8 cellular contexts compared by ENCODE assay signal in the genomic region with DNA sequence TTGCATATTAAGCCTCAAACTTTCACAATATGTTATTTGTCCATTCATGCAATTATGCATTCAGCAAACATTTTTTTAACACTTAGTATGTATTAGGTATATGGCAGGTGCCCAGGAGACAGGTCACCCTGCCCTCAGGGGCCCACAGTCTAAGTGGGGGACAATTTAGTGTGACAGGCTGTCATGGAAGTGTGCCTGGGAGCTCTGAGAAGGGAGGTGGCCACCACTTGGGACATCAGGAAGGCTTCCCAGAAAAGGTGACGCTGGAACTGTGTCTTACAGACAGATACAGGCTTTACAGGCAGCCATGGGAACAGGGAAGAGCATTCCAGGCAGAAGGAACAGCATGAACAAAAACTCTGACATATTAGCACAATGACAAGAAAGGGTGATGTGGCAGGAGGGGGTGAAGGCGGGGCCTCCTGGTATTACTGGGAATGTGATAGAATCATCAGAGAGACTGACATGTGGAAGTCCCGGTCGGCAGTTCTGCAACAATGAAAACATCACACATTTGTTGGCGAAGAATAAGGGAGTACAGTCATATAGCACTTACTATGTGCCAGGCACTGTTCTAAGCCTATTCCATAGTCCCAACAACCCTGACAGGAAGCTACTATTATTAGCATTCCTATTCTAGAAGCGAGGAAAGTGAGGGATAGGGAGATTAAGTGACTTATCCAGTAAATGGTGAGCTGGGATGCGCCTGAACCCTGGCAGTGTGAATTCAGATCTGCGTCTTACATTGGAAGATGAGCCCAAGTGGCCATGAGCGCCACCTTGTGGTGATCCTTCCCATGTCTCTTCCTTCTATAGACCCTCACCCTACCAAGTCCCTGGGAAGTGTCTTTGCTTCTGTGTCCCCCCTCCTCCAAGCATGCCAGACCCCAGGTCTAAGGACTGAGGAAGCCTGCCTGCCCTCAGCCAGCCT. TPM values are rescaled to one million over a fixed set of nuclear protein-coding genes. Genes with fewer than 3 reads are reported as not detected.
DNase-seq lines count a peak whose midpoint lies in the region; ATAC-seq and TF ChIP-seq lines count a peak whose summit lies in the region.

No MANE protein-coding gene starts in this region.

- peak overlapping the region; percentile 37 for H3K4me3 Mint-ChIP-seq in activated naive CD4-positive, alpha-beta T cell treated with anti-CD3 and anti-CD28 coated beads, Interleukin-2, amount 50 U/mL, for 24 hours

- H3K4me1 Mint-ChIP-seq in activated naive CD4-positive, alpha-beta T cell treated with anti-CD3 and anti-CD28 coated beads, Interleukin-2, amount 50 U/mL, for 24 hours: peaks cover 73% of the 10 kb centered on the region

- H3K4me3 ChIP-seq in cardiac muscle cell (no peak overlapping the region), prostate gland (no peak overlapping the region)

- ATAC-seq in SK-N-SH treated with all-trans-retinoic acid at 6 μM for 48 hours (peak; percentile 83), HG03135 (IDR thresholded peaks at IDR 0.05; ENCODE audit: unreplicated experiment) (no peak), GM18511 (IDR thresholded peaks at IDR 0.05; ENCODE audit: unreplicated experiment) (no peak)

- H3K36me3 Mint-ChIP-seq in activated naive CD4-positive, alpha-beta T cell treated with anti-CD3 and anti-CD28 coated beads, Interleukin-2, amount 50 U/mL, for 24 hours: peaks cover 21% of the 10 kb centered on the region

- H3K9me3 Mint-ChIP-seq in activated naive CD4-positive, alpha-beta T cell treated with anti-CD3 and anti-CD28 coated beads, Interleukin-2, amount 50 U/mL, for 24 hours: no peaks in the 10 kb centered on the region

- DNase-seq in DMS53 (lab: John Stamatoyannopoulos, UW): peak; percentile 84
- DNase-seq in cardiac muscle cell (ENCODE audit: low read depth in 1 of 2, low spot score in 1 of 2): peak; percentile 84 to 87
- peak; percentile 55 for DNase-seq in prostate gland (ENCODE audit: low spot score)

- TF ChIP-seq POLR2A in prostate gland (IDR thresholded peaks at IDR 0.05): no peak

- H3K27me3 Mint-ChIP-seq in activated naive CD4-positive, alpha-beta T cell treated with anti-CD3 and anti-CD28 coated beads, Interleukin-2, amount 50 U/mL, for 24 hours: no peaks in the 10 kb centered on the region

- intact Hi-C loops in prostate gland (cut with DNase I): no loop called here

- peak overlapping the region; percentile 48 for H3K27ac Mint-ChIP-seq in activated naive CD4-positive, alpha-beta T cell treated with anti-CD3 and anti-CD28 coated beads, Interleukin-2, amount 50 U/mL, for 24 hours

- H3K27me3 ChIP-seq in cardiac muscle cell (peaks cover 31% of the 10 kb centered on the region), prostate gland (replicated peaks; ENCODE audit: insufficient read depth) (no peaks in the 10 kb centered on the region)

- peak overlapping the region; percentile 36 for H3K27ac ChIP-seq in KOPT-K1 (ENCODE audit: low read depth, low read length, poor library complexity, severe bottlenecking)
- no peak overlapping the region for H3K27ac ChIP-seq in cardiac muscle cell
- H3K27ac ChIP-seq in prostate gland: no peak overlapping the region

- H3K9me3 ChIP-seq in KOPT-K1 (ENCODE audit: insufficient read depth, low read length, poor library complexity, severe bottlenecking) (no peaks in the 10 kb centered on the region), cardiac muscle cell (ENCODE audit: low read depth) (no peaks in the 10 kb centered on the region), prostate gland (no peaks in the 10 kb centered on the region)

- TF ChIP-seq CTCF in cardiac muscle cell (IDR thresholded peaks at IDR 0.05; ENCODE audit: low read depth, low read length) (peak; percentile 90), prostate gland (IDR thresholded peaks at IDR 0.05) (peak in 3 of 4 experiments; percentile 69 to 81 (median 74))

- peaks cover 88% of the 10 kb centered on the region for H3K36me3 ChIP-seq in KOPT-K1 (ENCODE audit: insufficient read depth, low read length)
- no peaks in the 10 kb centered on the region for H3K36me3 ChIP-seq in cardiac muscle cell
- H3K36me3 ChIP-seq in prostate gland: no peaks in the 10 kb centered on the region

- no peaks in the 10 kb centered on the region for H3K4me1 ChIP-seq in cardiac muscle cell (ENCODE audit: low read depth)
- no peaks in the 10 kb centered on the region for H3K4me1 ChIP-seq in prostate gland (replicated peaks)

- WGBS in prostate gland: 38% methylated on average over 9 of the region's 9 CpGs

TF ChIP-seq in SK-N-SH treated with all-trans-retinoic acid at 6 μM for 48 hours, 23 proteins besides CTCF, POLR2A, EP300 and RAD21:
- TF ChIP-seq CSDC2 (CRISPR knock-in tag; IDR thresholded peaks at IDR 0.05) (no peak), PPARA (CRISPR knock-in tag; IDR thresholded peaks at IDR 0.05; ENCODE audit: borderline replicate concordance) (no peak), ZNF565 (CRISPR knock-in tag; conservative IDR thresholded peaks at IDR 0.05; ENCODE audit: low read depth) (no peak), BACH2 (CRISPR knock-in tag; IDR thresholded peaks at IDR 0.05; ENCODE audit: borderline replicate concordance) (no peak), TOX (CRISPR knock-in tag; IDR thresholded peaks at IDR 0.05; ENCODE audit: borderline replicate concordance) (no peak), ZC3H10 (CRISPR knock-in tag; IDR thresholded peaks at IDR 0.05) (no peak), ARNTL (CRISPR knock-in tag; IDR thresholded peaks at IDR 0.05; ENCODE audit: borderline replicate concordance, low read depth) (no peak), ZNF70 (CRISPR knock-in tag; IDR thresholded peaks at IDR 0.05) (no peak), SNAI2 (CRISPR knock-in tag; IDR thresholded peaks at IDR 0.05) (no peak), ZFP3 (CRISPR knock-in tag; IDR thresholded peaks at IDR 0.05) (no peak), OSR1 (CRISPR knock-in tag; IDR thresholded peaks at IDR 0.05) (no peak), TCF4 (CRISPR knock-in tag; IDR thresholded peaks at IDR 0.05; ENCODE audit: borderline replicate concordance) (no peak), ISL1 (CRISPR knock-in tag; IDR thresholded peaks at IDR 0.05) (no peak)
- TF ChIP-seq, protein P1, sequence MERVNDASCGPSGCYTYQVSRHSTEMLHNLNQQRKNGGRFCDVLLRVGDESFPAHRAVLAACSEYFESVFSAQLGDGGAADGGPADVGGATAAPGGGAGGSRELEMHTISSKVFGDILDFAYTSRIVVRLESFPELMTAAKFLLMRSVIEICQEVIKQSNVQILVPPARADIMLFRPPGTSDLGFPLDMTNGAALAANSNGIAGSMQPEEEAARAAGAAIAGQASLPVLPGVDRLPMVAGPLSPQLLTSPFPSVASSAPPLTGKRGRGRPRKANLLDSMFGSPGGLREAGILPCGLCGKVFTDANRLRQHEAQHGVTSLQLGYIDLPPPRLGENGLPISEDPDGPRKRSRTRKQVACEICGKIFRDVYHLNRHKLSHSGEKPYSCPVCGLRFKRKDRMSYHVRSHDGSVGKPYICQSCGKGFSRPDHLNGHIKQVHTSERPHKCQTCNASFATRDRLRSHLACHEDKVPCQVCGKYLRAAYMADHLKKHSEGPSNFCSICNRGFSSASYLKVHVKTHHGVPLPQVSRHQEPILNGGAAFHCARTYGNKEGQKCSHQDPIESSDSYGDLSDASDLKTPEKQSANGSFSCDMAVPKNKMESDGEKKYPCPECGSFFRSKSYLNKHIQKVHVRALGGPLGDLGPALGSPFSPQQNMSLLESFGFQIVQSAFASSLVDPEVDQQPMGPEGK (CRISPR knock-in tag; IDR thresholded peaks at IDR 0.05; ENCODE audit: borderline replicate concordance): no peak
- TF ChIP-seq, protein P2, sequence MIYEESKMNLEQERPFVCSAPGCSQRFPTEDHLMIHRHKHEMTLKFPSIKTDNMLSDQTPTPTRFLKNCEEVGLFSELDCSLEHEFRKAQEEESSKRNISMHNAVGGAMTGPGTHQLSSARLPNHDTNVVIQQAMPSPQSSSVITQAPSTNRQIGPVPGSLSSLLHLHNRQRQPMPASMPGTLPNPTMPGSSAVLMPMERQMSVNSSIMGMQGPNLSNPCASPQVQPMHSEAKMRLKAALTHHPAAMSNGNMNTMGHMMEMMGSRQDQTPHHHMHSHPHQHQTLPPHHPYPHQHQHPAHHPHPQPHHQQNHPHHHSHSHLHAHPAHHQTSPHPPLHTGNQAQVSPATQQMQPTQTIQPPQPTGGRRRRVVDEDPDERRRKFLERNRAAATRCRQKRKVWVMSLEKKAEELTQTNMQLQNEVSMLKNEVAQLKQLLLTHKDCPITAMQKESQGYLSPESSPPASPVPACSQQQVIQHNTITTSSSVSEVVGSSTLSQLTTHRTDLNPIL (CRISPR knock-in tag; IDR thresholded peaks at IDR 0.05; ENCODE audit: low read depth): no peak
- TF ChIP-seq, protein P3, sequence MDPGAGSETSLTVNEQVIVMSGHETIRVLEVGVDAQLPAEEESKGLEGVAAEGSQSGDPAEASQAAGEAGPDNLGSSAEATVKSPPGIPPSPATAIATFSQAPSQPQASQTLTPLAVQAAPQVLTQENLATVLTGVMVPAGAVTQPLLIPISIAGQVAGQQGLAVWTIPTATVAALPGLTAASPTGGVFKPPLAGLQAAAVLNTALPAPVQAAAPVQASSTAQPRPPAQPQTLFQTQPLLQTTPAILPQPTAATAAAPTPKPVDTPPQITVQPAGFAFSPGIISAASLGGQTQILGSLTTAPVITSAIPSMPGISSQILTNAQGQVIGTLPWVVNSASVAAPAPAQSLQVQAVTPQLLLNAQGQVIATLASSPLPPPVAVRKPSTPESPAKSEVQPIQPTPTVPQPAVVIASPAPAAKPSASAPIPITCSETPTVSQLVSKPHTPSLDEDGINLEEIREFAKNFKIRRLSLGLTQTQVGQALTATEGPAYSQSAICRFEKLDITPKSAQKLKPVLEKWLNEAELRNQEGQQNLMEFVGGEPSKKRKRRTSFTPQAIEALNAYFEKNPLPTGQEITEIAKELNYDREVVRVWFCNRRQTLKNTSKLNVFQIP (CRISPR knock-in tag; IDR thresholded peaks at IDR 0.05; ENCODE audit: borderline replicate concordance, low read depth): no peak

RNA-seq across cellular contexts. Expression of a gene that starts 13.7 kb away (rescaled TPM):
- total RNA-seq in cardiac muscle cell (0.51 and 0.95 TPM in 2 replicates), prostate gland (10 to 100 TPM in 1 of 2 donors, 1 to 10 TPM in 1; 3.6 to 12.2 TPM)
- polyA plus RNA-seq in cardiac muscle cell: 0.83 and 1.2 TPM in 2 replicates

RNA-seq across cellular contexts. Expression of a gene that starts 26.6 kb away (rescaled TPM):
- total RNA-seq in cardiac muscle cell (0.45 TPM in 1 of 2 replicates, not detected in the other), prostate gland (1 to 10 TPM in 1 of 2 donors, not detected in 1; 3.2 TPM)
- polyA plus RNA-seq in cardiac muscle cell: not detected in 2 replicates
